8 cellular contexts compared by ENCODE assay signal in genomic region chr14:106153362-106153955, GRCh38.
DNase-seq lines count a peak whose midpoint lies in the region; ATAC-seq and TF ChIP-seq lines count a peak whose summit lies in the region.
"Not testable (repeated sequence)": the region's sequence is repeated elsewhere in the genome, so short reads cannot be mapped to it uniquely, and the experiment has no call there.

No MANE protein-coding gene starts in this region.

- not testable (repeated sequence) for H4K20me1 ChIP-seq in PC-9 (ENCODE audit: insufficient read depth)

- TF ChIP-seq CTCF in Caco-2 (IDR thresholded peaks at IDR 0.05; ENCODE audit: insufficient read depth in 1 of 2, low read depth in 1 of 2, low read length in 1 of 2, severe bottlenecking in 1 of 2, unreplicated experiment in 1 of 2) (peak; percentile 81 to 89), LNCAP (IDR thresholded peaks at IDR 0.05) (peak; percentile 92), PC-9 (conservative IDR thresholded peaks at IDR 0.05) (peak; percentile 90), MCF 10A (IDR thresholded peaks at IDR 0.05; ENCODE audit: unreplicated experiment) (peak; percentile 97), prostate gland (IDR thresholded peaks at IDR 0.05) (peak; percentile 75 to 92 (median 76))

- H3K79me2 ChIP-seq in PC-9 (ENCODE audit: low read depth): not testable (repeated sequence)

- not testable (repeated sequence) for H3K9me3 ChIP-seq in Caco-2; PC-9 (ENCODE audit: insufficient read depth, low read depth); right cardiac atrium (ENCODE audit: control insufficient read depth, low read length); prostate gland

- BruUV-seq in Caco-2 (replicated peaks; lab: Mats Ljungman, UMichigan); PC-9 (replicated peaks; lab: Mats Ljungman, UMichigan); MCF 10A (replicated peaks; lab: Mats Ljungman, UMichigan): not testable (repeated sequence)

- DNase-seq in Caco-2: peak; percentile 84 to 95
- peak in 1 of 2 experiments; percentile 68 for DNase-seq in PC-9
- DNase-seq in activated CD4-positive, alpha-beta memory T cell treated with anti-CD3 and anti-CD28 coated beads, Interleukin-2, amount 10 ng/mL, durations not matched to agents 7 days and 5 days: peak; percentile 81
- peak; percentile 64 for DNase-seq in MCF 10A (ENCODE audit: unreplicated experiment)
- peak; percentile 67 to 87 (median 80) for DNase-seq in right cardiac atrium
- peak; percentile 49 for DNase-seq in prostate gland (ENCODE audit: low spot score)
- peak; percentile 63 to 76 for DNase-seq in stimulated activated naive CD8-positive, alpha-beta T cell treated with anti-CD3 and anti-CD28 coated beads, Interleukin-15, amount 100 ng/mL, for 72 hours

- H3K27ac ChIP-seq in PC-9; right cardiac atrium (ENCODE audit: low read length); prostate gland: not testable (repeated sequence)

- not testable (repeated sequence) for H3K27me3 Mint-ChIP-seq in Caco-2 (ENCODE audit: insufficient read depth, unreplicated experiment)
- H3K27me3 Mint-ChIP-seq in activated CD4-positive, alpha-beta memory T cell treated with anti-CD3 and anti-CD28 coated beads, Interleukin-2, amount 10 ng/mL, durations not matched to agents 7 days and 5 days: peaks cover 33% of the 10 kb centered on the region
- H3K27me3 Mint-ChIP-seq in MCF 10A (ENCODE audit: insufficient read depth, unreplicated experiment): peaks cover 51% of the 10 kb centered on the region
- H3K27me3 Mint-ChIP-seq in stimulated activated naive CD8-positive, alpha-beta T cell treated with anti-CD3 and anti-CD28 coated beads, Interleukin-15, amount 100 ng/mL, for 72 hours: peaks cover 21% of the 10 kb centered on the region

- not testable (repeated sequence) for H3K27me3 ChIP-seq in Caco-2 (replicated peaks; ENCODE audit: control insufficient read depth, insufficient read depth, low read length); PC-9 (ENCODE audit: insufficient read depth, low read depth); right cardiac atrium (ENCODE audit: control insufficient read depth, insufficient read depth); prostate gland (replicated peaks; ENCODE audit: insufficient read depth)

- H3K4me1 Mint-ChIP-seq in Caco-2 (ENCODE audit: low read depth, unreplicated experiment); activated CD4-positive, alpha-beta memory T cell treated with anti-CD3 and anti-CD28 coated beads, Interleukin-2, amount 10 ng/mL, durations not matched to agents 7 days and 5 days; MCF 10A (ENCODE audit: insufficient read depth, unreplicated experiment); stimulated activated naive CD8-positive, alpha-beta T cell treated with anti-CD3 and anti-CD28 coated beads, Interleukin-15, amount 100 ng/mL, for 72 hours: not testable (repeated sequence)

- H3K36me3 Mint-ChIP-seq in Caco-2 (ENCODE audit: insufficient read depth, unreplicated experiment); activated CD4-positive, alpha-beta memory T cell treated with anti-CD3 and anti-CD28 coated beads, Interleukin-2, amount 10 ng/mL, durations not matched to agents 7 days and 5 days (ENCODE audit: low read depth); MCF 10A (ENCODE audit: insufficient read depth, unreplicated experiment): not testable (repeated sequence)

- POLR2A ChIA-PET in Caco-2 (lab: Charles Lee); PC-9 (lab: Charles Lee; ENCODE audit: unreplicated experiment); activated CD4-positive, alpha-beta memory T cell treated with anti-CD3 and anti-CD28 coated beads, Interleukin-2, amount 10 ng/mL, durations not matched to agents 7 days and 5 days (lab: Charles Lee); MCF 10A (lab: Yijun Ruan, JAX): not testable (repeated sequence)

- H3K9me3 Mint-ChIP-seq in Caco-2 (ENCODE audit: unreplicated experiment); activated CD4-positive, alpha-beta memory T cell treated with anti-CD3 and anti-CD28 coated beads, Interleukin-2, amount 10 ng/mL, durations not matched to agents 7 days and 5 days; MCF 10A (ENCODE audit: unreplicated experiment); stimulated activated naive CD8-positive, alpha-beta T cell treated with anti-CD3 and anti-CD28 coated beads, Interleukin-15, amount 100 ng/mL, for 72 hours: not testable (repeated sequence)

- not testable (repeated sequence) for H3K4me2 ChIP-seq in PC-9

- TF ChIP-seq POLR2A in prostate gland (IDR thresholded peaks at IDR 0.05): not testable (repeated sequence)

- CTCF ChIA-PET in Caco-2 (lab: Charles Lee); PC-9 (lab: Charles Lee): not testable (repeated sequence)
- CTCF ChIA-PET in activated CD4-positive, alpha-beta memory T cell treated with anti-CD3 and anti-CD28 coated beads, Interleukin-2, amount 10 ng/mL, durations not matched to agents 7 days and 5 days (lab: Charles Lee): interaction anchor here (0.9 to 3.3 kb wide), 4 partner anchors 10 to 112 kb away, joined by 3 to 12 read pairs (median 6); no protein-coding TSS in a partner anchor
- CTCF ChIA-PET in MCF 10A (lab: Yijun Ruan, JAX): interaction anchor here (0.6 to 1.8 kb wide), 8 partner anchors 10 to 1044 kb away, joined by 3 to 9 read pairs (median 3); no protein-coding TSS in a partner anchor

- not testable (repeated sequence) for H2AFZ ChIP-seq in PC-9

- not testable (repeated sequence) for H3F3A ChIP-seq in PC-9 (ENCODE audit: insufficient read depth, low read depth)

- H3K4me3 Mint-ChIP-seq in Caco-2 (ENCODE audit: unreplicated experiment): peak overlapping the region; percentile 42
- H3K4me3 Mint-ChIP-seq in activated CD4-positive, alpha-beta memory T cell treated with anti-CD3 and anti-CD28 coated beads, Interleukin-2, amount 10 ng/mL, durations not matched to agents 7 days and 5 days; MCF 10A (ENCODE audit: unreplicated experiment); stimulated activated naive CD8-positive, alpha-beta T cell treated with anti-CD3 and anti-CD28 coated beads, Interleukin-15, amount 100 ng/mL, for 72 hours: not testable (repeated sequence)

- 25% methylated on average over 17 of the region's 17 CpGs for WGBS in right cardiac atrium
- 22% methylated on average over 17 of the region's 17 CpGs for WGBS in prostate gland

- H3K9me2 ChIP-seq in PC-9 (ENCODE audit: insufficient read depth): not testable (repeated sequence)

- H3K4me3 ChIP-seq in Caco-2 (ENCODE audit: low read depth, low read length); PC-9; right cardiac atrium (ENCODE audit: low read length); prostate gland: not testable (repeated sequence)

- peak overlapping the region; percentile 73 for H3K27ac Mint-ChIP-seq in Caco-2 (ENCODE audit: unreplicated experiment)
- not testable (repeated sequence) for H3K27ac Mint-ChIP-seq in activated CD4-positive, alpha-beta memory T cell treated with anti-CD3 and anti-CD28 coated beads, Interleukin-2, amount 10 ng/mL, durations not matched to agents 7 days and 5 days; MCF 10A (ENCODE audit: low read depth, unreplicated experiment); stimulated activated naive CD8-positive, alpha-beta T cell treated with anti-CD3 and anti-CD28 coated beads, Interleukin-15, amount 100 ng/mL, for 72 hours

- not testable (repeated sequence) for H3K4me1 ChIP-seq in Caco-2; PC-9 (replicated peaks; ENCODE audit: insufficient read depth); right cardiac atrium (ENCODE audit: control insufficient read depth, insufficient read depth, low read length); prostate gland (replicated peaks)

- not testable (repeated sequence) for ATAC-seq in right cardiac atrium; stimulated activated naive CD8-positive, alpha-beta T cell treated with anti-CD3 and anti-CD28 coated beads, Interleukin-15, amount 100 ng/mL, for 72 hours

- intact Hi-C loops in Caco-2 (cut with micrococcal nuclease; ENCODE audit: unreplicated experiment); right cardiac atrium (cut with DNase I); prostate gland (cut with DNase I): not testable (repeated sequence)
- intact Hi-C loops in PC-9 (cut with micrococcal nuclease; ENCODE audit: unreplicated experiment) (loop anchor here (10.0 kb wide), 1 partner anchor 619 kb away; no protein-coding TSS in a partner anchor), MCF 10A (cut with micrococcal nuclease) (loop anchor here (5.0 kb wide), 1 partner anchor 141 kb away; no protein-coding TSS in a partner anchor)

- not testable (repeated sequence) for H3K36me3 ChIP-seq in Caco-2 (ENCODE audit: control insufficient read depth, insufficient read depth, low read length); PC-9 (ENCODE audit: low read depth); prostate gland
